15 cellular contexts compared by ENCODE assay signal in the genomic region with DNA sequence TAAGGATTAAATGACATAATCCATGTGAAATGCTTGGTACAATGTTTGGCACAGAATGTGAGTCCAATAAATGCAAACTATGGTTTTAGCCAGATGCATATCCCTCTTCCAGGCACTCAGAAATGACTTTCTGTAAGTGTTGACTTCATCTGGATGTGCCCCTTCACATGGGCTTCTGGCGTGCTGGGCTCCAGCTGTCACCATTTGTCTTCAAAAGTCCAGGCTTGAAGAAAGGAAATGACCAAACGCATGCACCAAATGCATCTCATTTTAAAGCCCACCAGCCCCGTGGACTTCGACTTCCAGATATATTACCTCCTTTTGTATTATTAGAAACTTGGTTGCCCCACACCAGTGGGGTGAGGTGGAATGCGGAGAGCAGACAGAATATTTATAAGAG. TPM values are rescaled to one million over a fixed set of nuclear protein-coding genes. Genes with fewer than 3 reads are reported as not detected.
DNase-seq lines count a peak whose midpoint lies in the region; ATAC-seq lines count a peak whose summit lies in the region.
"Had no signal": no experiment of that assay in that cellular context is flagged by ENCODE, and none has a peak within 500 bp of the region (broad histone marks: within the 10 kb centered on the region; RNA-seq: fewer than 3 reads in every experiment).

No MANE protein-coding gene starts in this region.

- H3K27me3 Mint-ChIP-seq in activated naive CD4-positive, alpha-beta T cell treated with anti-CD3 and anti-CD28 coated beads for 36 hours (ENCODE audit: low read depth) = no peaks in the 10 kb centered on the region
- H3K27me3 Mint-ChIP-seq in naive B cell = peaks cover 29 to 44% (median 30%) of the 10 kb centered on the region in 3 donors

- H3K36me3 ChIP-seq in SJCRH30 = no peaks in the 10 kb centered on the region
- H3K36me3 ChIP-seq: Peyer's patch had no signal

- peaks cover 3% of the 10 kb centered on the region for H3K9me3 Mint-ChIP-seq in activated naive CD4-positive, alpha-beta T cell treated with anti-CD3 and anti-CD28 coated beads for 36 hours
- H3K9me3 Mint-ChIP-seq in naive B cell = no peaks in the 10 kb centered on the region

- H3K36me3 Mint-ChIP-seq in activated naive CD4-positive, alpha-beta T cell treated with anti-CD3 and anti-CD28 coated beads for 36 hours (ENCODE audit: low read depth) = peaks cover 4% of the 10 kb centered on the region
- H3K36me3 Mint-ChIP-seq in naive B cell = no peaks in the 10 kb centered on the region

- intact Hi-C loops in activated naive CD4-positive, alpha-beta T cell treated with anti-CD3 and anti-CD28 coated beads for 36 hours (cut with micrococcal nuclease) = no loop called here

- peak overlapping the region; percentile 58 for H3K4me3 ChIP-seq in SJCRH30
- H3K4me3 ChIP-seq: Peyer's patch had no signal

- H3K4me1 Mint-ChIP-seq in activated naive CD4-positive, alpha-beta T cell treated with anti-CD3 and anti-CD28 coated beads for 36 hours (ENCODE audit: low read depth) = peaks cover 65% of the 10 kb centered on the region
- peaks cover 39 to 55% (median 40%) of the 10 kb centered on the region in 3 donors for H3K4me1 Mint-ChIP-seq in naive B cell

- H3K9me3 ChIP-seq in SJCRH30 (replicated peaks) = no peaks in the 10 kb centered on the region

- H3K4me1 ChIP-seq in SJCRH30 = peaks cover 7% of the 10 kb centered on the region

- H3K27ac ChIP-seq in SJCRH30 = peak overlapping the region; percentile 73
- H3K27ac ChIP-seq: KMS-11 had no signal

- DNase-seq in activated naive CD4-positive, alpha-beta T cell treated with anti-CD3 and anti-CD28 coated beads for 36 hours = no peak
- DNase-seq in activated naive CD4-positive, alpha-beta T cell treated with anti-CD3 and anti-CD28 coated beads, Interleukin-2, amount 50 U/mL, for 16 hours = no peak
- DNase-seq in DMS 273 (lab: John Stamatoyannopoulos, UW; ENCODE audit: unreplicated experiment) = peak; percentile 82
- DNase-seq in SJCRH30 = peak; percentile 69 to 80
- DNase-seq in naive B cell = no peak
- DNase-seq in Ammon's horn (ENCODE audit: low spot score) = no peak
- no peak for DNase-seq in NCI-H2029 (lab: John Stamatoyannopoulos, UW)
- no peak for DNase-seq in stimulated activated CD4-positive, alpha-beta T cell treated with anti-CD3 and anti-CD28 coated beads, Interleukin-2, amount 100 ng/mL, for 48 hours
- DNase-seq: DMS153, NCI-H1417, NCI-H2081, NCI-H2227 treated with DMSO at 0.1 percent for 48 hours, Peyer's patch, Right ventricle myocardium superior had no signal

- CTCF ChIA-PET in activated naive CD4-positive, alpha-beta T cell treated with anti-CD3 and anti-CD28 coated beads for 36 hours (lab: Charles Lee) = interaction anchor here (2.5 to 4.5 kb wide), 3 partner anchors 9 to 19 kb away, joined by 14 to 50 read pairs (median 38); no protein-coding TSS in a partner anchor

- no peak for ATAC-seq in naive B cell (ENCODE audit: low read depth in 2 of 2)

- no peaks in the 10 kb centered on the region for H3K27me3 ChIP-seq in SJCRH30
- H3K27me3 ChIP-seq: Peyer's patch had no signal

- H3K27ac Mint-ChIP-seq in activated naive CD4-positive, alpha-beta T cell treated with anti-CD3 and anti-CD28 coated beads for 36 hours = peak overlapping the region; percentile 74
- peak overlapping the region in 4 of 6 donors; percentile 7 to 77 (median 60) for H3K27ac Mint-ChIP-seq in naive B cell

- H3K4me3 Mint-ChIP-seq in activated naive CD4-positive, alpha-beta T cell treated with anti-CD3 and anti-CD28 coated beads for 36 hours = no peak overlapping the region
- peak overlapping the region in 4 of 8 donors; percentile 13 to 32 (median 18) for H3K4me3 Mint-ChIP-seq in naive B cell

RNA-seq across cellular contexts. Expression of gene CRYGS, which starts 23.7 kb away (rescaled TPM):
- 1 to 10 TPM; 1.5 to 1.8 TPM for total RNA-seq in activated naive CD4-positive, alpha-beta T cell treated with anti-CD3 and anti-CD28 coated beads for 36 hours
- total RNA-seq in SJCRH30 (2014; rRNA removed; shearing (Covaris generic)) = 0.56 and 0.87 TPM in 2 replicates
- polyA plus RNA-seq in naive B cell (ENCODE audit: low read depth in 6 of 6) = not detected

RNA-seq across cellular contexts. Expression of gene TBCCD1, which starts 46.7 kb away (rescaled TPM):
- 10 to 100 TPM in 1 of 2 experiments, 1 to 10 TPM in 1; 9.0 to 10.7 TPM for total RNA-seq in activated naive CD4-positive, alpha-beta T cell treated with anti-CD3 and anti-CD28 coated beads for 36 hours
- 19.1 and 19.3 TPM in 2 replicates for total RNA-seq in SJCRH30 (2014; rRNA removed; shearing (Covaris generic))
- polyA plus RNA-seq in naive B cell (ENCODE audit: low read depth in 6 of 6) = 10 to 100 TPM; 12.0 to 32.7 (median 19.7) TPM

RNA-seq across cellular contexts. Expression of gene DNAJB11, which starts 50.1 kb away (rescaled TPM):
- total RNA-seq in activated naive CD4-positive, alpha-beta T cell treated with anti-CD3 and anti-CD28 coated beads for 36 hours = 10 to 100 TPM; 30.0 to 30.5 TPM
- total RNA-seq in SJCRH30 (2014; rRNA removed; shearing (Covaris generic)) = 79.4 and 80.1 TPM in 2 replicates
- polyA plus RNA-seq in naive B cell (ENCODE audit: low read depth in 6 of 6) = 10 to 100 TPM; 31.3 to 41.1 (median 37.7) TPM

Comparison
In these comparisons a context has a peak if more than half of its experiments do, and no peak if none do; other contexts are left out.
1. DNase-seq: peak in DMS 273 (single experiment) and SJCRH30 (2 of 2); none in activated naive CD4-positive, alpha-beta T cell treated with anti-CD3 and anti-CD28 coated beads for 36 hours (single experiment), activated naive CD4-positive, alpha-beta T cell treated with anti-CD3 and anti-CD28 coated beads, Interleukin-2, amount 50 U/mL, for 16 hours (single experiment), naive B cell (single experiment), Ammon's horn (single experiment), NCI-H2029 (single experiment) and stimulated activated CD4-positive, alpha-beta T cell treated with anti-CD3 and anti-CD28 coated beads, Interleukin-2, amount 100 ng/mL, for 48 hours (0 of 2).